Comparison of ENCODE assay signal across 6 cellular contexts in the genomic region with DNA sequence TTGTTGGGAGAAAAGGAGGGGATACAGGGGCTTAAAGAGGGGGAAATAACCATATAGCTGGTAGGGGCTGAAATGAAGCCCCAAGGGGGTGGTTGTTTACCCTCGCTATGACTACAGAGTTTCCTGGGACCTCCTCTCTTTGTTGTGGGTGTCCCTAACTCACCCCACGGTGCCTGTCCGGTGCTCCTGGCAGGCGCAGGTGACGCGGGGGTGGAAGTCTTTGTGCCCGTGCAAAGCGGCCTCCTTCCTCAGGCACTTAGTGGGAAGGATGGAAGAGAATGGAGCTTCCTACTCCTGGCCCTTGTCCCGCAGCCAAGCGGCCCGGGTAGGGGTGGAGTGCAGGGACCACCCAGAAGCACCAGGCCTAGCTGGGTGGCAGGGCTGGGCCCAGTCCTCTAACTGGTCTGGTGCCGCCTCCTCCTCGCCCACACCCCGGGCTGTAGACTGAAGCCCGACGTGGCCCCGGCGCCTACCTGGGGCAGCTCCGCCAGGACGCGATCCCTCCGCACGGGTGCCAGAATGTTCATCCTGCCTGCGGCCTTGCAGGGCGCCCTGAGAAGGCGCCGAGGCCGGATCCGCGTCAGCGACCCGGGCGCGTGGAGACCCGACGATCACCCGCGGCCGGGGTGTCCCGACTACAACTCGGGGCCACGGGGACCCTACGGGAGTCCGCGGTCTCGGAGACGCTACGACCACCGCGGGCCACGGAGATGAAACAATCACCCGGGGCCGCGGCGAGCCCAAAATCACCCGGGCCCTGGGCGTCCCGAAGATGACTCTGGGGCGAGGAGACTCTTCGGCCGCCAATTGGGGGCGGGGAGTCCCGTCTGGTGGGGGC. TPM values are rescaled to one million over a fixed set of nuclear protein-coding genes. Genes with fewer than 3 reads are reported as not detected.
A peak's percentile ranks its signal among the peaks of the same experiment; 100 is the strongest.
DNase-seq lines count a peak whose midpoint lies in the region; FAIRE-seq and TF ChIP-seq lines count a peak whose summit lies in the region.

No MANE protein-coding gene starts in this region.

- H3K4me3 ChIP-seq in AG04450 (ENCODE audit: low read depth, low read length), result peak overlapping the region; percentile 85
- peak overlapping the region; percentile 77 for H3K4me3 ChIP-seq in SJSA1
- H3K4me3 ChIP-seq in kidney (ENCODE audit: low read length in 2 of 2), result peak overlapping the region; percentile 51 to 66

- POLR2A ChIA-PET in AG04450 (lab: Yijun Ruan, JAX), result no interaction called here

- peaks cover 78% of the 10 kb centered on the region for H3K36me3 ChIP-seq in SJSA1
- H3K36me3 ChIP-seq in kidney (ENCODE audit: control insufficient read depth in 1 of 2, insufficient read depth in 2 of 2, low read length in 2 of 2), result peaks cover 10 to 15% of the 10 kb centered on the region in 2 donors

- DNase-seq in AG04450 (ENCODE audit: low read depth, low spot score), result no peak
- peak; percentile 78 to 92 for DNase-seq in SJSA1 (ENCODE audit: low read depth in 1 of 2, low spot score in 2 of 2)
- peak; percentile 88 for DNase-seq in kidney
- DNase-seq in Ammon's horn (ENCODE audit: low spot score), result no peak
- DNase-seq in NCI-H226, result no peak
- no peak for DNase-seq in posterior vena cava (ENCODE audit: low spot score)

- CTCF ChIA-PET in AG04450 (lab: Charles Lee), result interaction anchor here (1.0 kb wide), 1 partner anchor 10 kb away, joined by 3 read pairs; no protein-coding TSS in a partner anchor

- H3K27ac ChIP-seq in AG04450 (ENCODE audit: low read depth, low read length) (peak overlapping the region; percentile 91), SJSA1 (peak overlapping the region; percentile 89), kidney (ENCODE audit: low read depth in 2 of 2, low read length in 2 of 2) (peak overlapping the region; percentile 85 to 89)

- H3K9me3 ChIP-seq in AG04450 (ENCODE audit: control insufficient read depth, insufficient read depth, low read length) (no peaks in the 10 kb centered on the region; the same call in 1 of the 2 replicates), SJSA1 (replicated peaks) (no peaks in the 10 kb centered on the region), kidney (ENCODE audit: control insufficient read depth in 1 of 2, low read length in 2 of 2) (no peaks in the 10 kb centered on the region)

- H3K9ac ChIP-seq in kidney (ENCODE audit: low read length in 2 of 2), result peak overlapping the region; percentile 15 to 82

- H3K27me3 ChIP-seq in AG04450 (ENCODE audit: control insufficient read depth, insufficient read depth, low read length) (no peaks in the 10 kb centered on the region), SJSA1 (replicated peaks) (no peaks in the 10 kb centered on the region)

- TF ChIP-seq CTCF in AG04450 (IDR thresholded peaks at IDR 0.05; ENCODE audit: low read depth, low read length) (no peak), kidney (IDR thresholded peaks at IDR 0.05; ENCODE audit: borderline replicate concordance, extremely low read depth, insufficient read depth) (no peak)

- peaks cover 38% of the 10 kb centered on the region for H3K4me1 ChIP-seq in SJSA1 (replicated peaks)
- H3K4me1 ChIP-seq in kidney (ENCODE audit: control insufficient read depth in 1 of 2, insufficient read depth in 1 of 2, low read depth in 1 of 2, low read length in 2 of 2), result peaks cover 18 to 37% of the 10 kb centered on the region in 2 donors

- intact Hi-C loops in kidney (cut with DNase I), result no loop called here
- intact Hi-C loops in posterior vena cava (cut with DNase I), result no loop called here

- FAIRE-seq in kidney (lab: Jason Lieb, UNC), result no peak

RNA-seq across cellular contexts. Expression of gene RAB34, which starts 0.7 kb away (rescaled TPM):
- polyA plus RNA-seq in AG04450 (2011; rRNA removed) (389 and 428 TPM in 2 replicates), kidney (ENCODE audit: insufficient read depth, low read depth, low replicate concordance) (128 TPM)
- 295 and 356 TPM in 2 replicates for polyA minus RNA-seq in AG04450 (2011; rRNA and poly(A)+ RNA removed)
- 1,039 and 1,435 TPM in 2 replicates for total RNA-seq in SJSA1 (2014; rRNA removed; shearing (Covaris generic))
- total RNA-seq in kidney (119 TPM), posterior vena cava (10 to 100 TPM; 75.0 to 90.2 TPM)

RNA-seq across cellular contexts. Expression of gene RPL23A, which starts 2.8 kb away (rescaled TPM):
- polyA plus RNA-seq in AG04450 (2011; rRNA removed) (1,337 and 1,690 TPM in 2 replicates), kidney (ENCODE audit: insufficient read depth, low read depth, low replicate concordance) (1,159 TPM)
- polyA minus RNA-seq in AG04450 (2011; rRNA and poly(A)+ RNA removed), result 749 and 1,050 TPM in 2 replicates
- 591 and 789 TPM in 2 replicates for total RNA-seq in SJSA1 (2014; rRNA removed; shearing (Covaris generic))
- total RNA-seq in kidney (1,188 TPM), posterior vena cava (100 to 1,000 TPM; 981 to 999 TPM)

RNA-seq across cellular contexts. Expression of gene PROCA1, which starts 5.3 kb away (rescaled TPM):
- polyA plus RNA-seq in AG04450 (2011; rRNA removed) (0.51 and 0.52 TPM in 2 replicates), kidney (ENCODE audit: insufficient read depth, low read depth, low replicate concordance) (3.5 TPM)
- polyA minus RNA-seq in AG04450 (2011; rRNA and poly(A)+ RNA removed), result 0.70 and 1.6 TPM in 2 replicates
- 0.53 and 0.69 TPM in 2 replicates for total RNA-seq in SJSA1 (2014; rRNA removed; shearing (Covaris generic))
- total RNA-seq in kidney (3.4 TPM), posterior vena cava (1 to 10 TPM; 1.2 to 2.1 TPM)

RNA-seq across cellular contexts. Expression of gene TLCD1, which starts 9.1 kb away (rescaled TPM):
- polyA plus RNA-seq in AG04450 (2011; rRNA removed) (11.8 and 13.1 TPM in 2 replicates), kidney (ENCODE audit: insufficient read depth, low read depth, low replicate concordance) (30.0 TPM)
- 7.0 and 7.2 TPM in 2 replicates for polyA minus RNA-seq in AG04450 (2011; rRNA and poly(A)+ RNA removed)
- 1.6 TPM in 1 of 2 replicates, not detected in the other for total RNA-seq in SJSA1 (2014; rRNA removed; shearing (Covaris generic))
- total RNA-seq in kidney (25.3 TPM), posterior vena cava (1 to 10 TPM; 2.2 to 3.1 TPM)

RNA-seq across cellular contexts. Expression of gene NEK8, which starts 11.6 kb away (rescaled TPM):
- polyA plus RNA-seq in AG04450 (2011; rRNA removed) (2.5 and 3.0 TPM in 2 replicates), kidney (ENCODE audit: insufficient read depth, low read depth, low replicate concordance) (4.7 TPM)
- 6.3 and 9.6 TPM in 2 replicates for polyA minus RNA-seq in AG04450 (2011; rRNA and poly(A)+ RNA removed)
- total RNA-seq in SJSA1 (2014; rRNA removed; shearing (Covaris generic)), result 1.1 and 2.2 TPM in 2 replicates
- total RNA-seq in kidney (20.6 TPM), posterior vena cava (1 to 10 TPM; 2.3 TPM)

Comparison
In these comparisons a context has a peak if more than half of its experiments do, and no peak if none do; other contexts are left out.
1. DNase-seq: peak in SJSA1 (2 of 2) and kidney (single experiment); none in AG04450 (single experiment), Ammon's horn (single experiment), NCI-H226 (single experiment) and posterior vena cava (single experiment).
2. Peak in every context shown above with its lines, with median percentiles within 50 percentile points of each other: H3K27ac ChIP-seq and H3K4me3 ChIP-seq.